In genomic region chr6:33584700-33585402, GRCh38 we compare ENCODE assay signal across 1 cellular context.
TF ChIP-seq lines count a peak whose summit lies in the region.

No MANE protein-coding gene starts in this region.

TF ChIP-seq in GM12878, 131 proteins besides CTCF, POLR2A, EP300 and RAD21:
- TF ChIP-seq, protein P1, sequence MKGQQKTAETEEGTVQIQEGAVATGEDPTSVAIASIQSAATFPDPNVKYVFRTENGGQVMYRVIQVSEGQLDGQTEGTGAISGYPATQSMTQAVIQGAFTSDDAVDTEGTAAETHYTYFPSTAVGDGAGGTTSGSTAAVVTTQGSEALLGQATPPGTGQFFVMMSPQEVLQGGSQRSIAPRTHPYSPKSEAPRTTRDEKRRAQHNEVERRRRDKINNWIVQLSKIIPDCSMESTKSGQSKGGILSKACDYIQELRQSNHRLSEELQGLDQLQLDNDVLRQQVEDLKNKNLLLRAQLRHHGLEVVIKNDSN (IDR thresholded peaks at IDR 0.05; ENCODE audit: borderline replicate concordance, extremely low read length, insufficient read depth, low read depth, low read length), result no peak
- TF ChIP-seq LARP7 (IDR thresholded peaks at IDR 0.05) (no peak), TCF7 (IDR thresholded peaks at IDR 0.05; ENCODE audit: borderline replicate concordance) (no peak), STAT1 (conservative IDR thresholded peaks at IDR 0.05) (no peak)
- TF ChIP-seq, protein P2, sequence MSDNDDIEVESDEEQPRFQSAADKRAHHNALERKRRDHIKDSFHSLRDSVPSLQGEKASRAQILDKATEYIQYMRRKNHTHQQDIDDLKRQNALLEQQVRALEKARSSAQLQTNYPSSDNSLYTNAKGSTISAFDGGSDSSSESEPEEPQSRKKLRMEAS (IDR thresholded peaks at IDR 0.05; ENCODE audit: low read depth, low read length), result no peak
